In genomic region chr6:27250955-27251671, GRCh38 we compare ENCODE assay signal across 8 cellular contexts. TPM values are rescaled to one million over a fixed set of nuclear protein-coding genes. Genes with fewer than 3 reads are reported as not detected.
DNase-seq lines count a peak whose midpoint lies in the region; ATAC-seq and TF ChIP-seq lines count a peak whose summit lies in the region.

No MANE protein-coding gene starts in this region.

- H3K27ac ChIP-seq in stomach smooth muscle (ENCODE audit: low read length), result no peak overlapping the region

- ATAC-seq in GM18858 (IDR thresholded peaks at IDR 0.05; ENCODE audit: unreplicated experiment), result peak; percentile 29
- ATAC-seq in HG03095 (IDR thresholded peaks at IDR 0.05; ENCODE audit: unreplicated experiment), result peak; percentile 64
- ATAC-seq in activated CD8-positive, alpha-beta T cell treated with anti-CD3 and anti-CD28 coated beads, Interleukin-2, amount 10 ng/mL, durations not matched to agents 7 days and 5 days, result peak; percentile 87

- POLR2A ChIA-PET in activated CD8-positive, alpha-beta T cell treated with anti-CD3 and anti-CD28 coated beads, Interleukin-2, amount 10 ng/mL, durations not matched to agents 7 days and 5 days (lab: Charles Lee), result interaction anchor here (0.5 to 1.6 kb wide), 4 partner anchors 16 to 615 kb away, joined by 3 to 5 read pairs (median 4); a partner anchor contains a TSS

- no peaks in the 10 kb centered on the region for H3K9me3 ChIP-seq in stomach smooth muscle (ENCODE audit: control insufficient read depth in 2 of 2, low read length in 2 of 2)

- no peak overlapping the region for H3K27ac Mint-ChIP-seq in activated CD8-positive, alpha-beta T cell treated with anti-CD3 and anti-CD28 coated beads, Interleukin-2, amount 10 ng/mL, durations not matched to agents 7 days and 5 days
- no peak overlapping the region for H3K27ac Mint-ChIP-seq in endothelial cell (ENCODE audit: unreplicated experiment)
- no peak overlapping the region for H3K27ac Mint-ChIP-seq in nephron progenitor cell

- H3K27me3 ChIP-seq in stomach smooth muscle (ENCODE audit: control insufficient read depth in 1 of 2, insufficient read depth in 2 of 2, low read length in 2 of 2), result peaks cover 57 to 67% of the 10 kb centered on the region in 2 donors

- peaks cover 55% of the 10 kb centered on the region for H3K27me3 Mint-ChIP-seq in activated CD8-positive, alpha-beta T cell treated with anti-CD3 and anti-CD28 coated beads, Interleukin-2, amount 10 ng/mL, durations not matched to agents 7 days and 5 days (ENCODE audit: low read depth)
- peaks cover 4% of the 10 kb centered on the region for H3K27me3 Mint-ChIP-seq in endothelial cell (ENCODE audit: unreplicated experiment)
- peaks cover 42% of the 10 kb centered on the region for H3K27me3 Mint-ChIP-seq in nephron progenitor cell (ENCODE audit: low read depth, poor library complexity)

- DNase-seq in A172 (ENCODE audit: low spot score) (peak; percentile 77), NCI-H345 (lab: John Stamatoyannopoulos, UW) (peak; percentile 97), endothelial cell (ENCODE audit: low spot score) (peak; percentile 69), nephron progenitor cell (peak; percentile 93)
- peak; percentile 73 for DNase-seq in activated CD8-positive, alpha-beta T cell treated with anti-CD3 and anti-CD28 coated beads, Interleukin-2, amount 10 ng/mL, durations not matched to agents 7 days and 5 days

- no peak overlapping the region for H3K9ac ChIP-seq in stomach smooth muscle (ENCODE audit: low read length in 2 of 2)

- H3K36me3 Mint-ChIP-seq in activated CD8-positive, alpha-beta T cell treated with anti-CD3 and anti-CD28 coated beads, Interleukin-2, amount 10 ng/mL, durations not matched to agents 7 days and 5 days (ENCODE audit: low read depth), result no peaks in the 10 kb centered on the region
- no peaks in the 10 kb centered on the region for H3K36me3 Mint-ChIP-seq in endothelial cell (ENCODE audit: low read depth, unreplicated experiment)
- H3K36me3 Mint-ChIP-seq in nephron progenitor cell (ENCODE audit: low read depth), result no peaks in the 10 kb centered on the region

- no peaks in the 10 kb centered on the region for H3K36me3 ChIP-seq in stomach smooth muscle (ENCODE audit: control insufficient read depth in 2 of 2, insufficient read depth in 2 of 2, low read length in 2 of 2)

- H3K4me3 ChIP-seq in stomach smooth muscle (ENCODE audit: low read length in 2 of 2), result peak overlapping the region; percentile 60 to 68

- H3K4me1 Mint-ChIP-seq in activated CD8-positive, alpha-beta T cell treated with anti-CD3 and anti-CD28 coated beads, Interleukin-2, amount 10 ng/mL, durations not matched to agents 7 days and 5 days (ENCODE audit: low read depth), result peaks cover 15% of the 10 kb centered on the region
- H3K4me1 Mint-ChIP-seq in endothelial cell (ENCODE audit: unreplicated experiment), result peaks cover 3% of the 10 kb centered on the region
- no peaks in the 10 kb centered on the region for H3K4me1 Mint-ChIP-seq in nephron progenitor cell

- TF ChIP-seq CTCF in endothelial cell (IDR thresholded peaks at IDR 0.05; ENCODE audit: unreplicated experiment), result no peak
- TF ChIP-seq CTCF in nephron progenitor cell (IDR thresholded peaks at IDR 0.05), result no peak

- no peaks in the 10 kb centered on the region for H3K9me3 Mint-ChIP-seq in activated CD8-positive, alpha-beta T cell treated with anti-CD3 and anti-CD28 coated beads, Interleukin-2, amount 10 ng/mL, durations not matched to agents 7 days and 5 days (ENCODE audit: insufficient read depth)
- H3K9me3 Mint-ChIP-seq in endothelial cell (ENCODE audit: unreplicated experiment) (no peaks in the 10 kb centered on the region), nephron progenitor cell (no peaks in the 10 kb centered on the region)

- H3K4me1 ChIP-seq in stomach smooth muscle (ENCODE audit: control insufficient read depth, insufficient read depth, low read length), result peaks cover 13% of the 10 kb centered on the region

- H3K4me3 Mint-ChIP-seq in activated CD8-positive, alpha-beta T cell treated with anti-CD3 and anti-CD28 coated beads, Interleukin-2, amount 10 ng/mL, durations not matched to agents 7 days and 5 days, result peak overlapping the region; percentile 81
- peak overlapping the region; percentile 89 for H3K4me3 Mint-ChIP-seq in endothelial cell (ENCODE audit: unreplicated experiment)
- peak overlapping the region; percentile 89 for H3K4me3 Mint-ChIP-seq in nephron progenitor cell

- CTCF ChIA-PET in activated CD8-positive, alpha-beta T cell treated with anti-CD3 and anti-CD28 coated beads, Interleukin-2, amount 10 ng/mL, durations not matched to agents 7 days and 5 days (lab: Charles Lee), result interaction anchor here (0.6 to 1.5 kb wide), 9 partner anchors 16 to 521 kb away, joined by 3 to 8 read pairs (median 4); no protein-coding TSS in a partner anchor

RNA-seq across cellular contexts. Expression of gene PRSS16, which starts 3.6 kb away (rescaled TPM):
- total RNA-seq in A172 (2014; rRNA removed; shearing (Covaris generic)), result 0.12 and 0.62 TPM in 2 replicates
- total RNA-seq in activated CD8-positive, alpha-beta T cell treated with anti-CD3 and anti-CD28 coated beads, Interleukin-2, amount 10 ng/mL, durations not matched to agents 7 days and 5 days, result under 1 TPM; 0.81 to 0.82 TPM
- 6.1 TPM for total RNA-seq in endothelial cell (ENCODE audit: unreplicated experiment)

Comparison
In these comparisons a context has a peak if more than half of its experiments do, and no peak if none do; other contexts are left out.
1. ATAC-seq: peak in every context shown above with its lines; median percentile 87 in activated CD8-positive, alpha-beta T cell treated with anti-CD3 and anti-CD28 coated beads, Interleukin-2, amount 10 ng/mL, durations not matched to agents 7 days and 5 days; 64 in HG03095; 29 in GM18858.